Comparison of ENCODE assay signal across 25 cellular contexts in the genomic region with DNA sequence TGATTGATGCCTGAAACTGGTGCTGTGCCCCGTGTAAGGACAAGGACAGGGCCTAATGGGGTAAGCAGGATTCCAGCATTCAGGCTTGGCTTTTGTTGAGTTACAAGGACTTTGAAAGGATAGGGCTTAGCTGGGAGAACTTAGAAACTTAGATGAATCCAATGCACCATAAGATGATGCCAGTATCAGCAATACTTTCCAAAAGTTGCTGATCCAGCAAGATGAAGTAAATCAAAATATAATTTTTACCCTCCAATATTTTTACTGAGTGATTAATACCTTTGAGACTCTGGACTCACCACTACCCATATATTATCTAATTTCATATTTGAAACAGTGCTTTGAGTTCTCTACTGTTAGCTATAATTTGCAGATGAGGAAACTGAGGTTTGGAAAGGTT.
"Had no signal": no experiment of that assay in that cellular context is flagged by ENCODE, and none has a peak within 500 bp of the region (broad histone marks: within the 10 kb centered on the region; RNA-seq: fewer than 3 reads in every experiment).

No MANE protein-coding gene starts in this region.

- FAIRE-seq: colon, frontal cortex, keratinocyte, urothelium cell line had no signal

- ATAC-seq: left ventricle myocardium superior; lower lobe of right lung; natural killer cell; psoas muscle; right cardiac atrium; stimulated activated memory B cell treated with anti-CD40 and anti-IgM and Interleukin-4, amounts not matched to agents 10 μg/mL and 1 μg/mL and 100 μg/mL, for 72 hours; stimulated activated naive CD8-positive, alpha-beta T cell treated with anti-CD3 and anti-CD28 coated beads, Interleukin-15, Interleukin-2, amounts not matched to agents 100 U/mL and 50 U/mL, for 24 hours had no signal

- DNase-seq: dorsolateral prefrontal cortex; effector CD4-positive, alpha-beta T cell; hypothalamus; left ventricle myocardium superior; lower lobe of right lung; natural killer cell; nucleus accumbens; ovary; posterior cingulate gyrus; psoas muscle; right cardiac atrium; spleen; stimulated activated CD4-positive, alpha-beta T cell treated with anti-CD3 and anti-CD28 coated beads, Interleukin-4, amount 100 ng/mL, for 4 hours; stimulated activated naive CD8-positive, alpha-beta T cell treated with anti-CD3 and anti-CD28 coated beads, Interleukin-15, Interleukin-2, amounts not matched to agents 100 U/mL and 50 U/mL, for 24 hours; substantia nigra; testis; tibial artery had no signal

- H3K4me3 Mint-ChIP-seq: natural killer cell; neural crest cell; stimulated activated memory B cell treated with anti-CD40 and anti-IgM and Interleukin-4, amounts not matched to agents 10 μg/mL and 1 μg/mL and 100 μg/mL, for 72 hours; type B pancreatic cell had no signal

- H3K36me3 ChIP-seq: lower lobe of right lung, ovary, spleen, tibial artery had no signal

- H3K27ac ChIP-seq: dorsolateral prefrontal cortex, lower lobe of right lung, ovary, psoas muscle, skin epidermis, testis, tibial artery had no signal

- H3K36me3 Mint-ChIP-seq: stimulated activated memory B cell treated with anti-CD40 and anti-IgM and Interleukin-4, amounts not matched to agents 10 μg/mL and 1 μg/mL and 100 μg/mL, for 72 hours; type B pancreatic cell had no signal

- H3K4me1 Mint-ChIP-seq: natural killer cell; neural crest cell; stimulated activated memory B cell treated with anti-CD40 and anti-IgM and Interleukin-4, amounts not matched to agents 10 μg/mL and 1 μg/mL and 100 μg/mL, for 72 hours had no signal

- H3K27me3 Mint-ChIP-seq: stimulated activated memory B cell treated with anti-CD40 and anti-IgM and Interleukin-4, amounts not matched to agents 10 μg/mL and 1 μg/mL and 100 μg/mL, for 72 hours had no signal

- H3K4me3 ChIP-seq: dorsolateral prefrontal cortex, lower lobe of right lung, ovary, psoas muscle, skin epidermis, spleen, testis, tibial artery had no signal

- H3K27me3 ChIP-seq: dorsolateral prefrontal cortex, ovary, testis, tibial artery had no signal

- H3K9me3 ChIP-seq: lower lobe of right lung, ovary, psoas muscle, testis had no signal

- H3K9me3 Mint-ChIP-seq: type B pancreatic cell had no signal

- H3K4me1 ChIP-seq: lower lobe of right lung, psoas muscle, spleen, testis, tibial artery had no signal

- H3K27ac Mint-ChIP-seq: natural killer cell; stimulated activated memory B cell treated with anti-CD40 and anti-IgM and Interleukin-4, amounts not matched to agents 10 μg/mL and 1 μg/mL and 100 μg/mL, for 72 hours; type B pancreatic cell had no signal
